ENCODE assay signal across 8 cellular contexts in genomic region chr13:73058741-73059459, GRCh38. TPM values are rescaled to one million over a fixed set of nuclear protein-coding genes. Genes with fewer than 3 reads are reported as not detected.
DNase-seq lines count a peak whose midpoint lies in the region; TF ChIP-seq lines count a peak whose summit lies in the region.

TSS of gene KLF5 (plus strand) at chr13:73059005. CDS start at chr13:73059328, 323 bp downstream.

- H3K4me3 Mint-ChIP-seq in endothelial cell (ENCODE audit: unreplicated experiment): peak within 1 kb of the TSS; percentile 93

- no peaks in the 10 kb centered on the region for H3K9me3 Mint-ChIP-seq in endothelial cell (ENCODE audit: unreplicated experiment)

- TF ChIP-seq CTCF in GM20000 (IDR thresholded peaks at IDR 0.05; ENCODE audit: extremely low read depth, missing control alignments): no peak
- no peak for TF ChIP-seq CTCF in endothelial cell (IDR thresholded peaks at IDR 0.05; ENCODE audit: unreplicated experiment)

- H3K36me3 Mint-ChIP-seq in endothelial cell (ENCODE audit: low read depth, unreplicated experiment): peaks cover 3% of the 10 kb centered on the region

- H3K27me3 Mint-ChIP-seq in endothelial cell (ENCODE audit: unreplicated experiment): peaks cover 8% of the 10 kb centered on the region

- peaks cover 7% of the 10 kb centered on the region for H3K4me1 Mint-ChIP-seq in endothelial cell (ENCODE audit: unreplicated experiment)

- DNase-seq in COR-L47 (lab: John Stamatoyannopoulos, UW) (peak; percentile 99), GM20000 (ENCODE audit: low spot score) (peak; percentile 99), HS-27A (ENCODE audit: low read depth) (peak; percentile 70), NOMO-1 treated with DMSO at 0.1 percent for 48 hours (lab: John Stamatoyannopoulos, UW; ENCODE audit: unreplicated experiment) (peak; percentile 85), endothelial cell (ENCODE audit: low spot score) (peak; percentile 98), midbrain (lab: John Stamatoyannopoulos, UW) (peak; percentile 88)
- peak; percentile 76 for DNase-seq in activated CD8-positive, alpha-beta memory T cell treated with anti-CD3 and anti-CD28 coated beads, Interleukin-2, amount 50 U/mL, for 1 hour (ENCODE audit: extremely low read depth)
- DNase-seq in stimulated activated CD8-positive, alpha-beta memory T cell treated with anti-CD3 and anti-CD28 coated beads, Interleukin-15, amount 100 ng/mL, for 48 hours (ENCODE audit: low read depth in 2 of 2): peak; percentile 91

- H3K27ac Mint-ChIP-seq in endothelial cell (ENCODE audit: unreplicated experiment): no peak within 1 kb of the TSS

RNA-seq across cellular contexts. Expression of gene KLF5, which starts in this region (rescaled TPM):
- 2.4 TPM for total RNA-seq in endothelial cell (ENCODE audit: unreplicated experiment)

Comparison
In these comparisons a context has a peak if more than half of its experiments do, and no peak if none do; other contexts are left out.
1. Peak in every context shown above with its lines: DNase-seq.